ENCODE assay signal across 1 cellular context in genomic region chr14:32508281-32508680, GRCh38.
TF ChIP-seq lines count a peak whose summit lies in the region.

No MANE protein-coding gene starts in this region.

TF ChIP-seq in neural cell, 6 proteins besides CTCF, POLR2A, EP300 and RAD21 (continued from another document):
- TF ChIP-seq, protein P1, sequence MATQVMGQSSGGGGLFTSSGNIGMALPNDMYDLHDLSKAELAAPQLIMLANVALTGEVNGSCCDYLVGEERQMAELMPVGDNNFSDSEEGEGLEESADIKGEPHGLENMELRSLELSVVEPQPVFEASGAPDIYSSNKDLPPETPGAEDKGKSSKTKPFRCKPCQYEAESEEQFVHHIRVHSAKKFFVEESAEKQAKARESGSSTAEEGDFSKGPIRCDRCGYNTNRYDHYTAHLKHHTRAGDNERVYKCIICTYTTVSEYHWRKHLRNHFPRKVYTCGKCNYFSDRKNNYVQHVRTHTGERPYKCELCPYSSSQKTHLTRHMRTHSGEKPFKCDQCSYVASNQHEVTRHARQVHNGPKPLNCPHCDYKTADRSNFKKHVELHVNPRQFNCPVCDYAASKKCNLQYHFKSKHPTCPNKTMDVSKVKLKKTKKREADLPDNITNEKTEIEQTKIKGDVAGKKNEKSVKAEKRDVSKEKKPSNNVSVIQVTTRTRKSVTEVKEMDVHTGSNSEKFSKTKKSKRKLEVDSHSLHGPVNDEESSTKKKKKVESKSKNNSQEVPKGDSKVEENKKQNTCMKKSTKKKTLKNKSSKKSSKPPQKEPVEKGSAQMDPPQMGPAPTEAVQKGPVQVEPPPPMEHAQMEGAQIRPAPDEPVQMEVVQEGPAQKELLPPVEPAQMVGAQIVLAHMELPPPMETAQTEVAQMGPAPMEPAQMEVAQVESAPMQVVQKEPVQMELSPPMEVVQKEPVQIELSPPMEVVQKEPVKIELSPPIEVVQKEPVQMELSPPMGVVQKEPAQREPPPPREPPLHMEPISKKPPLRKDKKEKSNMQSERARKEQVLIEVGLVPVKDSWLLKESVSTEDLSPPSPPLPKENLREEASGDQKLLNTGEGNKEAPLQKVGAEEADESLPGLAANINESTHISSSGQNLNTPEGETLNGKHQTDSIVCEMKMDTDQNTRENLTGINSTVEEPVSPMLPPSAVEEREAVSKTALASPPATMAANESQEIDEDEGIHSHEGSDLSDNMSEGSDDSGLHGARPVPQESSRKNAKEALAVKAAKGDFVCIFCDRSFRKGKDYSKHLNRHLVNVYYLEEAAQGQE (IDR thresholded peaks at IDR 0.05; ENCODE audit: borderline replicate concordance) = no peak
- TF ChIP-seq MXI1 (conservative IDR thresholded peaks at IDR 0.05; ENCODE audit: poor library complexity, severe bottlenecking) (no peak), SMC3 (conservative IDR thresholded peaks at IDR 0.05; ENCODE audit: poor library complexity) (no peak), POLR2AphosphoS5 (IDR thresholded peaks at IDR 0.05) (no peak)
